In the genomic region with DNA sequence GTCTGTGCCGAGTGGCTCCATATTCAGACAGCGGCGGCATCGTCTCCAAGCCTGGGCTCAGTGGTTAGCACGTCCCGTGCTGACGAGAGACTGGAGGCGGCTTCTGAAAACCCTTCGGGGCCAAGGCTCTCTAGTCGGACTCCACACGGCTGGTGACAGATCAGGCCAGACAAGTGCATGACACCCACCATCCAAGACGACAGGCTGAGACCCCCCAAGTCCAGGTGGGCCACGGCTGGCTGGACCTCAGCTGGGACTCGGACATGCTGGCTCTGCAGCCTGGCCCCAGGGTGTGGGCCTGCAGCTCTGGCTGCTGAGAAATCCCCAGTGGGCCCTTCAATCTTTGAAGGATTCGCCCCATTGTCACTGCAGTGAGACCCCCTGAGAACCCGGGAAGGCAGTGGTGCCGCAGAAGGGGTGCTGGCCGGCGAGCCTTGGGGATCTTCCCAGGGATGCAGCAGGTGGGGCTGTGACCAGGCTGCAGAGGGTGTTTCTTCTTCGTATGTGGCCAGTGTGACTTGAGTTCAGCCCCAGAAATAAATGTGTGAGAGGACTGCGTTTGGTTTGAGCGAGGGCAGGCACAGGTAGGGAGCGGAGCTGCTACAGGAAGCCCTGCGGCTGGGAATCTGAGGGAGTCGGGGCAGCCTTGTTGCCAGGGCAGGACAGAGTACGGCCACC, we compare ENCODE assay signal across 19 cellular contexts. TPM values are rescaled to one million over a fixed set of nuclear protein-coding genes. Genes with fewer than 3 reads are reported as not detected.
DNase-seq lines count a peak whose midpoint lies in the region; ATAC-seq and TF ChIP-seq lines count a peak whose summit lies in the region.
"Had no signal": no experiment of that assay in that cellular context is flagged by ENCODE, and none has a peak within 500 bp of the region (broad histone marks: within the 10 kb centered on the region; RNA-seq: fewer than 3 reads in every experiment).

No MANE protein-coding gene starts in this region.

- no peak overlapping the region for H3K4me3 ChIP-seq in neuronal stem cell (ENCODE audit: low read length in 2 of 2)

- no peaks in the 10 kb centered on the region for H3K9me3 ChIP-seq in neuronal stem cell (replicated peaks in 1 of 2; ENCODE audit: control insufficient read depth in 2 of 2, insufficient read depth in 1 of 2, low read depth in 1 of 2, low read length in 2 of 2)

- DNase-seq in left cardiac atrium: peak; percentile 17
- no peak for DNase-seq in Right ventricle myocardium superior
- DNase-seq in chondrocyte (ENCODE audit: low spot score): peak; percentile 69
- DNase-seq in neuronal stem cell (ENCODE audit: low spot score): no peak
- peak; percentile 42 for DNase-seq in ureter (ENCODE audit: low spot score)
- no peak for DNase-seq in NOMO-1 (lab: John Stamatoyannopoulos, UW; ENCODE audit: unreplicated experiment in 2 of 2)
- DNase-seq in activated T-cell treated with anti-CD3 and anti-CD28 coated beads for 4 hours: no peak
- DNase-seq: activated CD4-positive, alpha-beta T cell treated with anti-CD3 and anti-CD28 coated beads, Interleukin-2, amount 10 ng/mL, durations not matched to agents 7 days and 5 days; C1 segment of cervical spinal cord; COR-L47; mammary epithelial cell; NCI-H1048; NCI-H1694; stimulated activated CD4-positive, alpha-beta T cell treated with anti-CD3 and anti-CD28 coated beads, Interleukin-2, amount 100 ng/mL, for 48 hours had no signal

- no peak overlapping the region for H3K14ac ChIP-seq in neuronal stem cell (ENCODE audit: low read length)

- H4K91ac ChIP-seq in neuronal stem cell (ENCODE audit: low read depth, low read length, poor library complexity): no peak overlapping the region

- H3K9ac ChIP-seq in neuronal stem cell (ENCODE audit: low read depth, low read length, poor library complexity): no peak overlapping the region

- no peak overlapping the region for H3K4me2 ChIP-seq in neuronal stem cell (ENCODE audit: insufficient read depth, low read length, poor library complexity, severe bottlenecking)

- H3K4me1 ChIP-seq in neuronal stem cell (ENCODE audit: control insufficient read depth in 2 of 2, insufficient read depth in 1 of 2, low read depth in 1 of 2, low read length in 2 of 2): peaks cover 0 to 7% of the 10 kb centered on the region in 2 donors

- no peak overlapping the region for H2AFZ ChIP-seq in neuronal stem cell (ENCODE audit: low read length)

- peak overlapping the region; percentile 43 for H2AK5ac ChIP-seq in neuronal stem cell (ENCODE audit: low read depth, low read length)

- no CpG with 5 or more reads among the region's 26 CpGs for WGBS in neuronal stem cell (ENCODE audit: extremely low coverage in 2 of 2, insufficient read length in 2 of 2, insufficient replicate concordance in 1 of 2), 2 donors

- H3K18ac ChIP-seq in neuronal stem cell (ENCODE audit: low read length): peak overlapping the region; percentile 57

- peaks cover 1% of the 10 kb centered on the region for H3K9me3 Mint-ChIP-seq in chondrocyte (ENCODE audit: low read depth)
- H3K9me3 Mint-ChIP-seq: activated CD4-positive, alpha-beta T cell treated with anti-CD3 and anti-CD28 coated beads, Interleukin-2, amount 10 ng/mL, durations not matched to agents 7 days and 5 days; H9; stimulated activated effector memory CD8-positive, alpha-beta T cell treated with anti-CD3 and anti-CD28 coated beads, Interleukin-12 subunit alpha, Interleukin-12 subunit beta, amount 100 ng/mL, for 72 hours had no signal

- no peaks in the 10 kb centered on the region for H3K36me3 ChIP-seq in neuronal stem cell (replicated peaks in 1 of 2; ENCODE audit: control insufficient read depth in 2 of 2, insufficient read depth in 2 of 2, low read length in 2 of 2)

- ATAC-seq in left cardiac atrium: no peak
- ATAC-seq in Right ventricle myocardium superior (ENCODE audit: poor library complexity): no peak
- ATAC-seq in GM18858 (IDR thresholded peaks at IDR 0.05; ENCODE audit: unreplicated experiment): no peak
- ATAC-seq: stimulated activated effector memory CD8-positive, alpha-beta T cell treated with anti-CD3 and anti-CD28 coated beads, Interleukin-12 subunit alpha, Interleukin-12 subunit beta, amount 100 ng/mL, for 72 hours had no signal

- H4K8ac ChIP-seq in neuronal stem cell (ENCODE audit: low read depth, low read length): peak overlapping the region; percentile 43

- peaks cover 4% of the 10 kb centered on the region for H3K27me3 Mint-ChIP-seq in chondrocyte (ENCODE audit: low read depth)

- no peak overlapping the region for H3K4ac ChIP-seq in neuronal stem cell (ENCODE audit: low read length)

- no peaks in the 10 kb centered on the region for H3K36me3 Mint-ChIP-seq in chondrocyte (ENCODE audit: low read depth)
- H3K36me3 Mint-ChIP-seq: brain, IgD-negative memory B cell had no signal

- no peak overlapping the region for H3K23ac ChIP-seq in neuronal stem cell (ENCODE audit: low read depth, low read length, poor library complexity)

- H3K27ac Mint-ChIP-seq in chondrocyte (ENCODE audit: unreplicated experiment): no peak overlapping the region
- H3K27ac Mint-ChIP-seq: activated CD4-positive, alpha-beta T cell treated with anti-CD3 and anti-CD28 coated beads, Interleukin-2, amount 10 ng/mL, durations not matched to agents 7 days and 5 days; H9; IgD-negative memory B cell; stimulated activated effector memory CD8-positive, alpha-beta T cell treated with anti-CD3 and anti-CD28 coated beads, Interleukin-12 subunit alpha, Interleukin-12 subunit beta, amount 100 ng/mL, for 72 hours had no signal

- H3K27ac ChIP-seq in neuronal stem cell (replicated peaks; ENCODE audit: low read length): no peak overlapping the region

- H2BK120ac ChIP-seq in neuronal stem cell (ENCODE audit: low read depth, low read length): no peak overlapping the region

- H3K4me1 Mint-ChIP-seq in chondrocyte (ENCODE audit: low read depth): peaks cover 18% of the 10 kb centered on the region

- H3K4me3 Mint-ChIP-seq in chondrocyte (ENCODE audit: unreplicated experiment): no peak overlapping the region
- H3K4me3 Mint-ChIP-seq: activated CD4-positive, alpha-beta T cell treated with anti-CD3 and anti-CD28 coated beads, Interleukin-2, amount 10 ng/mL, durations not matched to agents 7 days and 5 days; brain; H9; stimulated activated effector memory CD8-positive, alpha-beta T cell treated with anti-CD3 and anti-CD28 coated beads, Interleukin-12 subunit alpha, Interleukin-12 subunit beta, amount 100 ng/mL, for 72 hours had no signal

- H2BK12ac ChIP-seq in neuronal stem cell (ENCODE audit: low read length): no peak overlapping the region

- intact Hi-C loops in left cardiac atrium (cut with DNase I) (loop anchor here in 1 of 2 donors (5.0 kb wide), 2 partner anchors 39 to 364 kb away; no protein-coding TSS in a partner anchor), Right ventricle myocardium superior (cut with DNase I) (loop anchor here (5.0 to 10.0 kb wide), 3 partner anchors 34 to 367 kb away; no protein-coding TSS in a partner anchor)

- peaks cover 0 to 37% (median 0%) of the 10 kb centered on the region in 3 experiments for H3K27me3 ChIP-seq in neuronal stem cell (ENCODE audit: control insufficient read depth in 3 of 3, insufficient read depth in 3 of 3, low read depth in 1 of 3, low read length in 3 of 3)

- TF ChIP-seq CTCF in chondrocyte (IDR thresholded peaks at IDR 0.05): no peak

- H2BK15ac ChIP-seq in neuronal stem cell (ENCODE audit: low read length): peak overlapping the region; percentile 73

- H3K79me1 ChIP-seq in neuronal stem cell (ENCODE audit: low read depth, low read length): no peaks in the 10 kb centered on the region

- H2BK5ac ChIP-seq in neuronal stem cell (ENCODE audit: low read length): no peak overlapping the region

RNA-seq across cellular contexts. Expression of a gene that starts 15.9 kb away (rescaled TPM):
- 1 to 10 TPM; 5.4 to 8.6 TPM for total RNA-seq in left cardiac atrium
- total RNA-seq in Right ventricle myocardium superior: 6.9 TPM
- total RNA-seq in chondrocyte: 6.5 to 12.7 TPM (median 7.8 TPM) in 3 replicates
- polyA plus RNA-seq in neuronal stem cell (2013, experiment 1 of 2): 16.6 TPM
- 16.2 TPM for polyA plus RNA-seq in neuronal stem cell (2013, experiment 2 of 2)
- 23.0 TPM for total RNA-seq in ureter

Comparison
In these comparisons a context has a peak if more than half of its experiments do, and no peak if none do; other contexts are left out.
1. DNase-seq: peak in left cardiac atrium (single experiment), chondrocyte (single experiment) and ureter (single experiment); none in Right ventricle myocardium superior (single experiment), neuronal stem cell (single experiment), NOMO-1 (0 of 2) and activated T-cell treated with anti-CD3 and anti-CD28 coated beads for 4 hours (single experiment).